In genomic region chrX:47380767-47381313, GRCh38 we compare ENCODE assay signal across 10 cellular contexts. TPM values are rescaled to one million over a fixed set of nuclear protein-coding genes. Genes with fewer than 3 reads are reported as not detected.
DNase-seq lines count a peak whose midpoint lies in the region; ATAC-seq and TF ChIP-seq lines count a peak whose summit lies in the region.
"Not testable (repeated sequence)": the region's sequence is repeated elsewhere in the genome, so short reads cannot be mapped to it uniquely, and the experiment has no call there.
"Had no signal": no experiment of that assay in that cellular context is flagged by ENCODE, and none has a peak within 500 bp of the region (broad histone marks: within the 10 kb centered on the region; RNA-seq: fewer than 3 reads in every experiment).

No MANE protein-coding gene starts in this region.

- not testable (repeated sequence) for H3K9me3 ChIP-seq in CD4-positive, alpha-beta T cell (ENCODE audit: control insufficient read depth, low read length); KOPT-K1 (ENCODE audit: insufficient read depth, low read length, poor library complexity, severe bottlenecking)

- not testable (repeated sequence) for ATAC-seq in CD4-positive, alpha-beta T cell (ENCODE audit: poor library complexity); T-cell (replicated peaks in 1 of 4); activated T-cell treated with anti-CD3 and anti-CD28 coated beads, Interleukin-2, amount 50 U/mL, for 4 hours; natural killer cell

- not testable (repeated sequence) for H3K4me3 Mint-ChIP-seq in CD4-positive, alpha-beta T cell
- H3K4me3 Mint-ChIP-seq in T-cell (peak overlapping the region in 2 of 3 donors; percentile 28 to 72), natural killer cell (peak overlapping the region; percentile 59)
- peak overlapping the region; percentile 19 for H3K4me3 Mint-ChIP-seq in activated T-cell treated with anti-CD3 and anti-CD28 coated beads, Interleukin-2, amount 50 U/mL, for 4 hours

- POLR2A ChIA-PET in CD4-positive, alpha-beta T cell (lab: Charles Lee) = interaction anchor here (1.4 to 1.6 kb wide), 2 partner anchors 148 to 237 kb away, joined by 4 to 5 read pairs; partner anchors contain the start of genes NDUFB11 and USP11
- POLR2A ChIA-PET in T-cell (lab: Charles Lee) = not testable (repeated sequence)

- H3K27ac Mint-ChIP-seq in CD4-positive, alpha-beta T cell = peak overlapping the region; percentile 82
- not testable (repeated sequence) for H3K27ac Mint-ChIP-seq in T-cell
- H3K27ac Mint-ChIP-seq in natural killer cell = peak overlapping the region; percentile 41 to 82

- CTCF ChIA-PET in CD4-positive, alpha-beta T cell (lab: Charles Lee) = not testable (repeated sequence)
- CTCF ChIA-PET in T-cell (lab: Charles Lee) = interaction anchor here in 1 of 2 donors (0.6 kb wide), 1 partner anchor 262 kb away, joined by 3 read pairs; no protein-coding TSS in a partner anchor

- intact Hi-C loops in CD4-positive, alpha-beta T cell (cut with DNase I, micrococcal nuclease) = loop anchor here in 1 of 2 experiments (5.0 to 10.0 kb wide), 3 partner anchors 66 to 264 kb away; partner anchors contain the start of gene USP11
- intact Hi-C loops in natural killer cell (cut with micrococcal nuclease) = loop anchor here (10.0 kb wide), 1 partner anchor 144 kb away; no protein-coding TSS in a partner anchor

- not testable (repeated sequence) for H3K9me3 Mint-ChIP-seq in CD4-positive, alpha-beta T cell; T-cell; activated T-cell treated with anti-CD3 and anti-CD28 coated beads, Interleukin-2, amount 50 U/mL, for 4 hours; natural killer cell

- not testable (repeated sequence) for DNase-seq in CD4-positive, alpha-beta T cell; T-cell; activated T-cell treated with anti-CD3 and anti-CD28 coated beads, Interleukin-2, amount 50 U/mL, for 4 hours; natural killer cell
- DNase-seq in amniotic epithelial cell (ENCODE audit: low read depth) (peak; percentile 20), fibroblast of gingiva (ENCODE audit: low read depth) (peak; percentile 1)

- H3K27ac ChIP-seq in CD4-positive, alpha-beta T cell (ENCODE audit: low read depth, low read length) = not testable (repeated sequence)
- peak overlapping the region; percentile 62 for H3K27ac ChIP-seq in KOPT-K1 (ENCODE audit: low read depth, low read length, poor library complexity, severe bottlenecking)

- not testable (repeated sequence) for H3K27me3 Mint-ChIP-seq in CD4-positive, alpha-beta T cell; T-cell; activated T-cell treated with anti-CD3 and anti-CD28 coated beads, Interleukin-2, amount 50 U/mL, for 4 hours (ENCODE audit: low read depth)
- peaks cover 0 to 16% of the 10 kb centered on the region in 2 donors for H3K27me3 Mint-ChIP-seq in natural killer cell (ENCODE audit: low read depth in 2 of 2)

- not testable (repeated sequence) for H3K27me3 ChIP-seq in CD4-positive, alpha-beta T cell (ENCODE audit: control insufficient read depth, insufficient read depth, low read length)

- H3K36me3 ChIP-seq in KOPT-K1 (ENCODE audit: insufficient read depth, low read length) = not testable (repeated sequence)

- not testable (repeated sequence) for TF ChIP-seq CTCF in CD4-positive, alpha-beta T cell (IDR thresholded peaks at IDR 0.05); natural killer cell (IDR thresholded peaks at IDR 0.05)

- H3K4me1 Mint-ChIP-seq in CD4-positive, alpha-beta T cell (ENCODE audit: low read depth) = peaks cover 29% of the 10 kb centered on the region
- H3K4me1 Mint-ChIP-seq in T-cell = peaks cover 19 to 34% (median 26%) of the 10 kb centered on the region in 3 donors
- peaks cover 16% of the 10 kb centered on the region for H3K4me1 Mint-ChIP-seq in activated T-cell treated with anti-CD3 and anti-CD28 coated beads, Interleukin-2, amount 50 U/mL, for 4 hours (ENCODE audit: low read depth)
- H3K4me1 Mint-ChIP-seq in natural killer cell = peaks cover 13 to 19% of the 10 kb centered on the region in 2 donors

- not testable (repeated sequence) for H3K36me3 Mint-ChIP-seq in CD4-positive, alpha-beta T cell (ENCODE audit: low read depth); T-cell; activated T-cell treated with anti-CD3 and anti-CD28 coated beads, Interleukin-2, amount 50 U/mL, for 4 hours (ENCODE audit: insufficient read depth); natural killer cell

RNA-seq across cellular contexts. Expression of gene ZNF157, which starts 10.5 kb away (rescaled TPM):
- under 1 TPM; 0.47 to 0.50 TPM for total RNA-seq in CD4-positive, alpha-beta T cell
- 1 to 10 TPM in 2 of 5 donors, under 1 TPM in 3; 0.72 to 1.2 (median 0.95) TPM for total RNA-seq in T-cell
- total RNA-seq in activated T-cell treated with anti-CD3 and anti-CD28 coated beads, Interleukin-2, amount 50 U/mL, for 4 hours = under 1 TPM; 0.40 to 0.78 (median 0.73) TPM
- under 1 TPM; 0.35 to 0.61 (median 0.47) TPM for total RNA-seq in natural killer cell
- total RNA-seq: NCI-H460, psoas muscle, SJCRH30 had no signal
